2 cellular contexts compared by ENCODE assay signal in the genomic region with DNA sequence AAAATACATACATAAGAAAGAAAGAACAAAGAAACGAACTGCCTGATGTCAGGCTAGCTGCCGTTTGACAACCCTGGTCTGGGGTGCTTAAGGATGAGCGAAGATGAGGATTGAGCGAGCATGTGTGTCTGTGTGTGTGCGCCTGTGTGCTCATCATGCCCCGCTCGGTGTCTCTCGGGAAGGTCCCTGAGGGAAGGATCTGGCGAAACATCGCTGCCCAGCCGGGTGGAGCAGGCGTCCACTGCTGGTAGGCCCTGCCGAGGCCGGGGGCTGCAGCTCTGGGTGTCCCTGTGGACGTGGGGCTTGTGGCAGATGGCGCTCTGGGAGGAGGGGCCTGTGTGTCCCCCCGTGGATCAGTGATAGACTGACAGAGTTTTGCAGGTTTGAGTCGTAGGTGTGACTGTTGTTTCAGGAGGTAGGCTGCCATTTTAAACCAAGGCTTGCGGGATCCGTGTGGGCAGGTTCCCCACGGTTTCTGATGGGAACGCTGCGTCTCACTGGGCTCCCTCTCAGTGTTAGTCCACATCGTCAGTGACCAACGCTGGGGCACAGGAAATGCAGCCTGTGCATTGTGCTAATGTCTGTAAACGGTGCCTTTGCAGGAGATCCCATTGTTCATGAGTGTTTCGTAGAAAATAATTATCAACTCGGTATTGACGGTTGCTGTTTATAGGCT.
TF ChIP-seq lines count a peak whose summit lies in the region.

No MANE protein-coding gene starts in this region.

TF ChIP-seq in GM23338, 12 proteins besides CTCF, POLR2A, EP300 and RAD21 (continued from another document):
- TF ChIP-seq, protein P1, sequence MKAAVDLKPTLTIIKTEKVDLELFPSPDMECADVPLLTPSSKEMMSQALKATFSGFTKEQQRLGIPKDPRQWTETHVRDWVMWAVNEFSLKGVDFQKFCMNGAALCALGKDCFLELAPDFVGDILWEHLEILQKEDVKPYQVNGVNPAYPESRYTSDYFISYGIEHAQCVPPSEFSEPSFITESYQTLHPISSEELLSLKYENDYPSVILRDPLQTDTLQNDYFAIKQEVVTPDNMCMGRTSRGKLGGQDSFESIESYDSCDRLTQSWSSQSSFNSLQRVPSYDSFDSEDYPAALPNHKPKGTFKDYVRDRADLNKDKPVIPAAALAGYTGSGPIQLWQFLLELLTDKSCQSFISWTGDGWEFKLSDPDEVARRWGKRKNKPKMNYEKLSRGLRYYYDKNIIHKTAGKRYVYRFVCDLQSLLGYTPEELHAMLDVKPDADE (IDR thresholded peaks at IDR 0.05): no peak
- TF ChIP-seq REST (IDR thresholded peaks at IDR 0.05; ENCODE audit: unreplicated experiment) (no peak), EZH2phosphoT487 (IDR thresholded peaks at IDR 0.05; ENCODE audit: unreplicated experiment) (no peak), JUNB (IDR thresholded peaks at IDR 0.05; ENCODE audit: unreplicated experiment) (no peak), ZNF331 (CRISPR knock-in tag; IDR thresholded peaks at IDR 0.05; ENCODE audit: low read depth) (no peak), CREB1 (CRISPR knock-in tag; IDR thresholded peaks at IDR 0.05; ENCODE audit: low read depth) (no peak)
- TF ChIP-seq, protein P2, sequence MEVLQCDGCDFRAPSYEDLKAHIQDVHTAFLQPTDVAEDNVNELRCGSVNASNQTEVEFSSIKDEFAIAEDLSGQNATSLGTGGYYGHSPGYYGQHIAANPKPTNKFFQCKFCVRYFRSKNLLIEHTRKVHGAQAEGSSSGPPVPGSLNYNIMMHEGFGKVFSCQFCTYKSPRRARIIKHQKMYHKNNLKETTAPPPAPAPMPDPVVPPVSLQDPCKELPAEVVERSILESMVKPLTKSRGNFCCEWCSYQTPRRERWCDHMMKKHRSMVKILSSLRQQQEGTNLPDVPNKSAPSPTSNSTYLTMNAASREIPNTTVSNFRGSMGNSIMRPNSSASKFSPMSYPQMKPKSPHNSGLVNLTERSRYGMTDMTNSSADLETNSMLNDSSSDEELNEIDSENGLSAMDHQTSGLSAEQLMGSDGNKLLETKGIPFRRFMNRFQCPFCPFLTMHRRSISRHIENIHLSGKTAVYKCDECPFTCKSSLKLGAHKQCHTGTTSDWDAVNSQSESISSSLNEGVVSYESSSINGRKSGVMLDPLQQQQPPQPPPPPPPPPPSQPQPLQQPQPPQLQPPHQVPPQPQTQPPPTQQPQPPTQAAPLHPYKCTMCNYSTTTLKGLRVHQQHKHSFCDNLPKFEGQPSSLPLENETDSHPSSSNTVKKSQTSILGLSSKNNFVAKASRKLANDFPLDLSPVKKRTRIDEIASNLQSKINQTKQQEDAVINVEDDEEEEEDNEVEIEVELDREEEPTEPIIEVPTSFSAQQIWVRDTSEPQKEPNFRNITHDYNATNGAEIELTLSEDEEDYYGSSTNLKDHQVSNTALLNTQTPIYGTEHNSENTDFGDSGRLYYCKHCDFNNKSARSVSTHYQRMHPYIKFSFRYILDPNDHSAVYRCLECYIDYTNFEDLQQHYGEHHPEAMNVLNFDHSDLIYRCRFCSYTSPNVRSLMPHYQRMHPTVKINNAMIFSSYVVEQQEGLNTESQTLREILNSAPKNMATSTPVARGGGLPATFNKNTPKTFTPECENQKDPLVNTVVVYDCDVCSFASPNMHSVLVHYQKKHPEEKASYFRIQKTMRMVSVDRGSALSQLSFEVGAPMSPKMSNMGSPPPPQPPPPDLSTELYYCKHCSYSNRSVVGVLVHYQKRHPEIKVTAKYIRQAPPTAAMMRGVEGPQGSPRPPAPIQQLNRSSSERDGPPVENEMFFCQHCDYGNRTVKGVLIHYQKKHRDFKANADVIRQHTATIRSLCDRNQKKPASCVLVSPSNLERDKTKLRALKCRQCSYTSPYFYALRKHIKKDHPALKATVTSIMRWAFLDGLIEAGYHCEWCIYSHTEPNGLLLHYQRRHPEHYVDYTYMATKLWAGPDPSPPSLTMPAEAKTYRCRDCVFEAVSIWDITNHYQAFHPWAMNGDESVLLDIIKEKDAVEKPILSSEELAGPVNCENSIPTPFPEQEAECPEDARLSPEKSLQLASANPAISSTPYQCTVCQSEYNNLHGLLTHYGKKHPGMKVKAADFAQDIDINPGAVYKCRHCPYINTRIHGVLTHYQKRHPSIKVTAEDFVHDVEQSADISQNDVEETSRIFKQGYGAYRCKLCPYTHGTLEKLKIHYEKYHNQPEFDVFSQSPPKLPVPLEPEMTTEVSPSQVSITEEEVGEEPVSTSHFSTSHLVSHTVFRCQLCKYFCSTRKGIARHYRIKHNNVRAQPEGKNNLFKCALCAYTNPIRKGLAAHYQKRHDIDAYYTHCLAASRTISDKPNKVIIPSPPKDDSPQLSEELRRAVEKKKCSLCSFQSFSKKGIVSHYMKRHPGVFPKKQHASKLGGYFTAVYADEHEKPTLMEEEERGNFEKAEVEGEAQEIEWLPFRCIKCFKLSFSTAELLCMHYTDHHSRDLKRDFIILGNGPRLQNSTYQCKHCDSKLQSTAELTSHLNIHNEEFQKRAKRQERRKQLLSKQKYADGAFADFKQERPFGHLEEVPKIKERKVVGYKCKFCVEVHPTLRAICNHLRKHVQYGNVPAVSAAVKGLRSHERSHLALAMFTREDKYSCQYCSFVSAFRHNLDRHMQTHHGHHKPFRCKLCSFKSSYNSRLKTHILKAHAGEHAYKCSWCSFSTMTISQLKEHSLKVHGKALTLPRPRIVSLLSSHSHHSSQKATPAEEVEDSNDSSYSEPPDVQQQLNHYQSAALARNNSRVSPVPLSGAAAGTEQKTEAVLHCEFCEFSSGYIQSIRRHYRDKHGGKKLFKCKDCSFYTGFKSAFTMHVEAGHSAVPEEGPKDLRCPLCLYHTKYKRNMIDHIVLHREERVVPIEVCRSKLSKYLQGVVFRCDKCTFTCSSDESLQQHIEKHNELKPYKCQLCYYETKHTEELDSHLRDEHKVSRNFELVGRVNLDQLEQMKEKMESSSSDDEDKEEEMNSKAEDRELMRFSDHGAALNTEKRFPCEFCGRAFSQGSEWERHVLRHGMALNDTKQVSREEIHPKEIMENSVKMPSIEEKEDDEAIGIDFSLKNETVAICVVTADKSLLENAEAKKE (CRISPR knock-in tag; IDR thresholded peaks at IDR 0.05): no peak

TF ChIP-seq in WTC11, 78 proteins besides CTCF, POLR2A, EP300 and RAD21 (continued from another document):
- TF ChIP-seq, protein P3, sequence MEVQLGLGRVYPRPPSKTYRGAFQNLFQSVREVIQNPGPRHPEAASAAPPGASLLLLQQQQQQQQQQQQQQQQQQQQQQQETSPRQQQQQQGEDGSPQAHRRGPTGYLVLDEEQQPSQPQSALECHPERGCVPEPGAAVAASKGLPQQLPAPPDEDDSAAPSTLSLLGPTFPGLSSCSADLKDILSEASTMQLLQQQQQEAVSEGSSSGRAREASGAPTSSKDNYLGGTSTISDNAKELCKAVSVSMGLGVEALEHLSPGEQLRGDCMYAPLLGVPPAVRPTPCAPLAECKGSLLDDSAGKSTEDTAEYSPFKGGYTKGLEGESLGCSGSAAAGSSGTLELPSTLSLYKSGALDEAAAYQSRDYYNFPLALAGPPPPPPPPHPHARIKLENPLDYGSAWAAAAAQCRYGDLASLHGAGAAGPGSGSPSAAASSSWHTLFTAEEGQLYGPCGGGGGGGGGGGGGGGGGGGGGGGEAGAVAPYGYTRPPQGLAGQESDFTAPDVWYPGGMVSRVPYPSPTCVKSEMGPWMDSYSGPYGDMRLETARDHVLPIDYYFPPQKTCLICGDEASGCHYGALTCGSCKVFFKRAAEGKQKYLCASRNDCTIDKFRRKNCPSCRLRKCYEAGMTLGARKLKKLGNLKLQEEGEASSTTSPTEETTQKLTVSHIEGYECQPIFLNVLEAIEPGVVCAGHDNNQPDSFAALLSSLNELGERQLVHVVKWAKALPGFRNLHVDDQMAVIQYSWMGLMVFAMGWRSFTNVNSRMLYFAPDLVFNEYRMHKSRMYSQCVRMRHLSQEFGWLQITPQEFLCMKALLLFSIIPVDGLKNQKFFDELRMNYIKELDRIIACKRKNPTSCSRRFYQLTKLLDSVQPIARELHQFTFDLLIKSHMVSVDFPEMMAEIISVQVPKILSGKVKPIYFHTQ (CRISPR knock-in tag; IDR thresholded peaks at IDR 0.05): no peak
TF ChIP-seq in WTC11: peak in this region for 0.
